In genomic region chr3:99875925-99876781, GRCh38 we compare ENCODE assay signal across 8 cellular contexts. TPM values are rescaled to one million over a fixed set of nuclear protein-coding genes. Genes with fewer than 3 reads are reported as not detected.
DNase-seq lines count a peak whose midpoint lies in the region; ATAC-seq, FAIRE-seq and TF ChIP-seq lines count a peak whose summit lies in the region.

No MANE protein-coding gene starts in this region.

- no peaks in the 10 kb centered on the region for H3K27me3 Mint-ChIP-seq in stimulated activated naive CD8-positive, alpha-beta T cell treated with anti-CD3 and anti-CD28 coated beads, Interleukin-15, Interleukin-2, amounts not matched to agents 100 ng/mL and 50 ng/mL, for 24 hours

- TF ChIP-seq CTCF in fibroblast of villous mesenchyme (IDR thresholded peaks at IDR 0.05; ENCODE audit: insufficient read depth, low read depth, low read length): no peak
- TF ChIP-seq CTCF in neural cell (IDR thresholded peaks at IDR 0.05; ENCODE audit: poor library complexity, severe bottlenecking): peak; percentile 51

- H3F3A ChIP-seq in neural cell (ENCODE audit: insufficient read depth, low read length, poor library complexity, severe bottlenecking): no peaks in the 10 kb centered on the region

- no peaks in the 10 kb centered on the region for H3K36me3 ChIP-seq in neural cell (ENCODE audit: insufficient read depth, low read length)

- peak overlapping the region; percentile 69 for H3K9ac ChIP-seq in neural cell (ENCODE audit: low read length)

- peaks cover 37% of the 10 kb centered on the region for H3K27me3 ChIP-seq in neural cell (ENCODE audit: insufficient read depth, low read depth, low read length)

- H3K27ac ChIP-seq in neural cell (ENCODE audit: low read length): no peak overlapping the region

- peaks cover 44% of the 10 kb centered on the region for H3K4me1 Mint-ChIP-seq in stimulated activated naive CD8-positive, alpha-beta T cell treated with anti-CD3 and anti-CD28 coated beads, Interleukin-15, Interleukin-2, amounts not matched to agents 100 ng/mL and 50 ng/mL, for 24 hours (ENCODE audit: low read depth)

- peak; percentile 56 for TF ChIP-seq EP300 in neural cell (conservative IDR thresholded peaks at IDR 0.05; ENCODE audit: poor library complexity, severe bottlenecking)

- H4K20me1 ChIP-seq in neural cell (ENCODE audit: insufficient read depth): no peaks in the 10 kb centered on the region

- no peaks in the 10 kb centered on the region for H3K9me2 ChIP-seq in neural cell (ENCODE audit: insufficient read depth, low read length)

- no peaks in the 10 kb centered on the region for H3K36me3 Mint-ChIP-seq in stimulated activated naive CD8-positive, alpha-beta T cell treated with anti-CD3 and anti-CD28 coated beads, Interleukin-15, Interleukin-2, amounts not matched to agents 100 ng/mL and 50 ng/mL, for 24 hours (ENCODE audit: low read depth)

- H3K4me2 ChIP-seq in neural cell (ENCODE audit: low read length): peak overlapping the region; percentile 80

- DNase-seq in AG08396 (ENCODE audit: low spot score) (peak; percentile 85), GM19238 (ENCODE audit: insufficient read length, low spot score) (peak; percentile 48), RCC 7860 (ENCODE audit: low spot score) (peak; percentile 53), activated gamma-delta T cell (lab: John Stamatoyannopoulos, UW) (peak; percentile 51), fibroblast of villous mesenchyme (ENCODE audit: low read depth) (peak; percentile 83)

- H2AFZ ChIP-seq in neural cell (ENCODE audit: low read depth, low read length): peak overlapping the region; percentile 56

- peak overlapping the region; percentile 80 for H3K4me3 Mint-ChIP-seq in stimulated activated naive CD8-positive, alpha-beta T cell treated with anti-CD3 and anti-CD28 coated beads, Interleukin-15, Interleukin-2, amounts not matched to agents 100 ng/mL and 50 ng/mL, for 24 hours

- no peaks in the 10 kb centered on the region for H3K9me3 ChIP-seq in neural cell (ENCODE audit: low read length)

- H3K9me3 Mint-ChIP-seq in stimulated activated naive CD8-positive, alpha-beta T cell treated with anti-CD3 and anti-CD28 coated beads, Interleukin-15, Interleukin-2, amounts not matched to agents 100 ng/mL and 50 ng/mL, for 24 hours: no peaks in the 10 kb centered on the region

- H3K27ac Mint-ChIP-seq in stimulated activated naive CD8-positive, alpha-beta T cell treated with anti-CD3 and anti-CD28 coated beads, Interleukin-15, Interleukin-2, amounts not matched to agents 100 ng/mL and 50 ng/mL, for 24 hours: no peak overlapping the region

- no peaks in the 10 kb centered on the region for H3K79me2 ChIP-seq in neural cell (replicated peaks; ENCODE audit: insufficient read depth, low read length)

- peak; percentile 61 for ATAC-seq in HG03378 (IDR thresholded peaks at IDR 0.05; ENCODE audit: unreplicated experiment)

- peak overlapping the region; percentile 96 for H3K4me3 ChIP-seq in fibroblast of villous mesenchyme (ENCODE audit: low read depth, low read length)
- peak overlapping the region; percentile 75 for H3K4me3 ChIP-seq in neural cell (ENCODE audit: low read length)

- FAIRE-seq in RCC 7860 (lab: Jason Lieb, UNC): no peak

- peak; percentile 52 for TF ChIP-seq RAD21 in neural cell (conservative IDR thresholded peaks at IDR 0.05)

TF ChIP-seq in neural cell, 6 proteins besides CTCF, POLR2A, EP300 and RAD21:
- TF ChIP-seq MXI1 (conservative IDR thresholded peaks at IDR 0.05; ENCODE audit: poor library complexity, severe bottlenecking) (peak; percentile 68), REST (IDR thresholded peaks at IDR 0.05; ENCODE audit: borderline replicate concordance) (peak; percentile 26), EZH2 (IDR thresholded peaks at IDR 0.05; ENCODE audit: borderline replicate concordance, insufficient read depth, low read length, poor library complexity, severe bottlenecking) (no peak), TAF1 (IDR thresholded peaks at IDR 0.05; ENCODE audit: low read depth) (peak; percentile 24), SMC3 (conservative IDR thresholded peaks at IDR 0.05; ENCODE audit: poor library complexity) (peak; percentile 48), POLR2AphosphoS5 (IDR thresholded peaks at IDR 0.05) (peak; percentile 67)

RNA-seq across cellular contexts. Expression of gene CMSS1, which starts 58.5 kb away (rescaled TPM):
- 7.1 and 8.6 TPM in 2 replicates for total RNA-seq in fibroblast of villous mesenchyme
- 26.2 and 31.8 TPM in 2 replicates for polyA plus RNA-seq in neural cell
- 13.4 and 17.4 TPM in 2 replicates for polyA minus RNA-seq in neural cell
